ENCODE assay signal across 1 cellular context in genomic region chr1:221664253-221664652, GRCh38.
TF ChIP-seq lines count a peak whose summit lies in the region.

No MANE protein-coding gene starts in this region.

TF ChIP-seq in K562, 482 proteins besides CTCF, POLR2A, EP300 and RAD21 (continued from another document):
- TF ChIP-seq PBX2 (CRISPR knock-in tag; IDR thresholded peaks at IDR 0.05; ENCODE audit: low read depth) (no peak), PBX2 (tag; conservative IDR thresholded peaks at IDR 0.05; ENCODE audit: low read depth) (peak; percentile 23; the same call in 1 of the 2 replicates), HDAC1 (IDR thresholded peaks at IDR 0.05) (no peak), MEIS2 (IDR thresholded peaks at IDR 0.05; ENCODE audit: partially characterized antibody) (no peak), CCNT2 (IDR thresholded peaks at IDR 0.05; ENCODE audit: borderline replicate concordance, extremely low read depth, insufficient read length, low read depth, low read length) (no peak), DEAF1 (CRISPR knock-in tag; IDR thresholded peaks at IDR 0.05) (0 out of 2 replicates have a peak, but pooled peaks have one; percentile 8), RUNX1 (IDR thresholded peaks at IDR 0.05; ENCODE audit: low read depth) (no peak), CHD4 (IDR thresholded peaks at IDR 0.05; ENCODE audit: insufficient read depth, insufficient replicate concordance, low read depth, low read length, poor library complexity, severe bottlenecking) (no peak), ASH1L (IDR thresholded peaks at IDR 0.05; ENCODE audit: borderline replicate concordance, low read depth, partially characterized antibody) (no peak), ZBTB43 (CRISPR knock-in tag; IDR thresholded peaks at IDR 0.05) (no peak), PHTF2 (CRISPR knock-in tag; IDR thresholded peaks at IDR 0.05) (no peak), ZNF24 (IDR thresholded peaks at IDR 0.05) (no peak)
